Comparison of ENCODE assay signal across 14 cellular contexts in the genomic region with DNA sequence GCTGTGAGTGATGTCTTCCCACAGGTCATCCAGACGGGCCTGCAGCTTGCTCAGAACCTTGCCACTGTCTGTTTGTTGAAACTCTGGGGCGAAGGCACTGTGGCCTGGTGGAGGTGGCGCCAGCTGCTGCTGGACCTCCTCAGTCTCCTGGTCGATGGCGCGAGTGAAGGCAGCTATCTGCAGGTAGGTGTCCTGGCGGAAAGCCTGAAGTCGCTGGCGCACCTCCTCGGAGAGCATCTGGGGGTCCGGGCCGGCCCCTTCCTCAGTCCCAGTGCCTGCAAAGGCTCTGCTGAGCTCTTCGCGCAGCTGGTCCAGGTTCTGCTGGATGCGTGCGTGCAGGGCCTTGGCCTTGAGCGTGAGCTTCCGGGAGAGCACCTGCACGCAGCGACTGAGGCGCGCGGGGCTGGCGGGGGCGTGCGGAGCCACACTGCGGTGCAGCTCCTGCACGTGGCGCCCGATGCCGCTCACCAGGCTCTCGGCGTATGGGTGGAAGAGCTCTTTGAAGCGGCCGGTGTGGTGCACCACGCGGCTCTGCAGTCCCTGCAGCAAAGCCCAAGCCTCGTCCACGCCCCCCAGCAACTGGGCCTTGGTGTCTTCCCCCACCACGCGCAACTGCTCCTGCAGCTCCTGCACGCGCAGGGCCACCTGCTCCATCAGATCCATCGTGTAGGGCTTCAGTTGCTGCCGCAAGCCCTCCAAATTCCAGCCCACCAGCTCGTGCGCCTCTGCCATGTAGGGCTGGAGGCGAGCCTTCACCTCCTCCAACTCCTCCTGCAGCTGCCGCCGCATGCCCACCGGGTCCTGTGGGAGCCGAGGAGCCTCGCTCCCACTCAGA. TPM values are rescaled to one million over a fixed set of nuclear protein-coding genes. Genes with fewer than 3 reads are reported as not detected.
DNase-seq lines count a peak whose midpoint lies in the region; ATAC-seq and TF ChIP-seq lines count a peak whose summit lies in the region.
"Had no signal": no experiment of that assay in that cellular context is flagged by ENCODE, and none has a peak within 500 bp of the region (broad histone marks: within the 10 kb centered on the region; RNA-seq: fewer than 3 reads in every experiment).

No MANE protein-coding gene starts in this region.

- no peak overlapping the region for H3K4me3 Mint-ChIP-seq in activated naive CD4-positive, alpha-beta T cell treated with anti-CD3 and anti-CD28 coated beads, Interleukin-2, amount 50 U/mL, for 24 hours
- no peak overlapping the region for H3K4me3 Mint-ChIP-seq in activated naive CD4-positive, alpha-beta T cell treated with anti-CD3 and anti-CD28 coated beads, Interleukin-2, amount 10 ng/mL, durations not matched to agents 7 days and 5 days
- H3K4me3 Mint-ChIP-seq in activated T-helper 1 cell treated with anti-CD3 and anti-CD28 coated beads, Interleukin-12 subunit alpha, Interleukin-12 subunit beta, Interleukin-2, Interleukin-4 antibody, amounts not matched to agents 30 ng/mL and 10 ng/mL and 1 ng/mL, durations not matched to agents 14 hours and 24 hours and 36 hours, result peak overlapping the region; percentile 46
- H3K4me3 Mint-ChIP-seq in mesothelial cell of epicardium, result peak overlapping the region; percentile 5
- peak overlapping the region; percentile 77 for H3K4me3 Mint-ChIP-seq in type B pancreatic cell
- no peak overlapping the region for H3K4me3 Mint-ChIP-seq in activated T-helper 2 cell treated with anti-CD3 and anti-CD28 coated beads, Interferon-gamma antibody, Interleukin-2, Interleukin-4, amounts not matched to agents 10 μg/mL and 5 μg/mL and 100 μg/mL, durations not matched to agents 14 hours and 24 hours and 36 hours (ENCODE audit: low read depth)
- H3K4me3 Mint-ChIP-seq: HFFc6 had no signal

- CTCF ChIA-PET in activated naive CD4-positive, alpha-beta T cell treated with anti-CD3 and anti-CD28 coated beads, Interleukin-2, amount 10 ng/mL, durations not matched to agents 7 days and 5 days (lab: Charles Lee), result interaction anchor here (0.9 to 6.3 kb wide), 28 partner anchors 10 to 439 kb away, joined by 3 to 139 read pairs (median 6); a partner anchor contains a TSS

- peaks cover 38% of the 10 kb centered on the region for H3K4me1 Mint-ChIP-seq in activated naive CD4-positive, alpha-beta T cell treated with anti-CD3 and anti-CD28 coated beads, Interleukin-2, amount 50 U/mL, for 24 hours
- H3K4me1 Mint-ChIP-seq in activated naive CD4-positive, alpha-beta T cell treated with anti-CD3 and anti-CD28 coated beads, Interleukin-2, amount 10 ng/mL, durations not matched to agents 7 days and 5 days, result peaks cover 35% of the 10 kb centered on the region
- H3K4me1 Mint-ChIP-seq in activated T-helper 1 cell treated with anti-CD3 and anti-CD28 coated beads, Interleukin-12 subunit alpha, Interleukin-12 subunit beta, Interleukin-2, Interleukin-4 antibody, amounts not matched to agents 30 ng/mL and 10 ng/mL and 1 ng/mL, durations not matched to agents 14 hours and 24 hours and 36 hours (ENCODE audit: low read depth), result peaks cover 38% of the 10 kb centered on the region
- H3K4me1 Mint-ChIP-seq in mesothelial cell of epicardium (peaks cover 18% of the 10 kb centered on the region), type B pancreatic cell (ENCODE audit: unreplicated experiment) (peaks cover 21% of the 10 kb centered on the region)
- H3K4me1 Mint-ChIP-seq in activated T-helper 2 cell treated with anti-CD3 and anti-CD28 coated beads, Interferon-gamma antibody, Interleukin-2, Interleukin-4, amounts not matched to agents 10 μg/mL and 5 μg/mL and 100 μg/mL, durations not matched to agents 14 hours and 24 hours and 36 hours (ENCODE audit: low read depth), result peaks cover 30% of the 10 kb centered on the region

- H3K9me3 Mint-ChIP-seq in activated naive CD4-positive, alpha-beta T cell treated with anti-CD3 and anti-CD28 coated beads, Interleukin-2, amount 50 U/mL, for 24 hours, result no peaks in the 10 kb centered on the region
- no peaks in the 10 kb centered on the region for H3K9me3 Mint-ChIP-seq in activated naive CD4-positive, alpha-beta T cell treated with anti-CD3 and anti-CD28 coated beads, Interleukin-2, amount 10 ng/mL, durations not matched to agents 7 days and 5 days
- no peaks in the 10 kb centered on the region for H3K9me3 Mint-ChIP-seq in activated T-helper 1 cell treated with anti-CD3 and anti-CD28 coated beads, Interleukin-12 subunit alpha, Interleukin-12 subunit beta, Interleukin-2, Interleukin-4 antibody, amounts not matched to agents 30 ng/mL and 10 ng/mL and 1 ng/mL, durations not matched to agents 14 hours and 24 hours and 36 hours
- H3K9me3 Mint-ChIP-seq in mesothelial cell of epicardium (no peaks in the 10 kb centered on the region), type B pancreatic cell (no peaks in the 10 kb centered on the region)
- no peaks in the 10 kb centered on the region for H3K9me3 Mint-ChIP-seq in activated T-helper 2 cell treated with anti-CD3 and anti-CD28 coated beads, Interferon-gamma antibody, Interleukin-2, Interleukin-4, amounts not matched to agents 10 μg/mL and 5 μg/mL and 100 μg/mL, durations not matched to agents 14 hours and 24 hours and 36 hours
- H3K9me3 Mint-ChIP-seq: HFFc6 had no signal

- peaks cover 12% of the 10 kb centered on the region for H3K36me3 Mint-ChIP-seq in activated naive CD4-positive, alpha-beta T cell treated with anti-CD3 and anti-CD28 coated beads, Interleukin-2, amount 50 U/mL, for 24 hours
- H3K36me3 Mint-ChIP-seq in activated naive CD4-positive, alpha-beta T cell treated with anti-CD3 and anti-CD28 coated beads, Interleukin-2, amount 10 ng/mL, durations not matched to agents 7 days and 5 days, result peaks cover 18% of the 10 kb centered on the region
- H3K36me3 Mint-ChIP-seq in activated T-helper 1 cell treated with anti-CD3 and anti-CD28 coated beads, Interleukin-12 subunit alpha, Interleukin-12 subunit beta, Interleukin-2, Interleukin-4 antibody, amounts not matched to agents 30 ng/mL and 10 ng/mL and 1 ng/mL, durations not matched to agents 14 hours and 24 hours and 36 hours (ENCODE audit: low read depth), result peaks cover 18% of the 10 kb centered on the region
- H3K36me3 Mint-ChIP-seq in mesothelial cell of epicardium (peaks cover 4% of the 10 kb centered on the region), type B pancreatic cell (peaks cover 9% of the 10 kb centered on the region)
- H3K36me3 Mint-ChIP-seq in activated T-helper 2 cell treated with anti-CD3 and anti-CD28 coated beads, Interferon-gamma antibody, Interleukin-2, Interleukin-4, amounts not matched to agents 10 μg/mL and 5 μg/mL and 100 μg/mL, durations not matched to agents 14 hours and 24 hours and 36 hours (ENCODE audit: low read depth), result peaks cover 19% of the 10 kb centered on the region

- no peak for ATAC-seq in HG03442 (IDR thresholded peaks at IDR 0.05; ENCODE audit: unreplicated experiment)

- intact Hi-C loops in activated T-helper 1 cell treated with anti-CD3 and anti-CD28 coated beads, Interleukin-12 subunit alpha, Interleukin-12 subunit beta, Interleukin-2, Interleukin-4 antibody, amounts not matched to agents 30 ng/mL and 10 ng/mL and 1 ng/mL, durations not matched to agents 14 hours and 24 hours and 36 hours (cut with micrococcal nuclease), result loop anchor here (1.0 kb wide), 4 partner anchors 46 to 436 kb away; no protein-coding TSS in a partner anchor
- intact Hi-C loops in activated T-helper 2 cell treated with anti-CD3 and anti-CD28 coated beads, Interferon-gamma antibody, Interleukin-2, Interleukin-4, amounts not matched to agents 10 μg/mL and 5 μg/mL and 100 μg/mL, durations not matched to agents 14 hours and 24 hours and 36 hours (cut with micrococcal nuclease), result loop anchor here (1.0 to 2.0 kb wide), 2 partner anchors 46 to 316 kb away; a partner anchor contains a TSS

- no peak for TF ChIP-seq CTCF in mesothelial cell of epicardium (IDR thresholded peaks at IDR 0.05; ENCODE audit: unreplicated experiment)
- no peak for TF ChIP-seq CTCF in type B pancreatic cell (conservative IDR thresholded peaks at IDR 0.05)

- peak overlapping the region; percentile 8 for H3K27ac Mint-ChIP-seq in activated naive CD4-positive, alpha-beta T cell treated with anti-CD3 and anti-CD28 coated beads, Interleukin-2, amount 50 U/mL, for 24 hours
- H3K27ac Mint-ChIP-seq in activated naive CD4-positive, alpha-beta T cell treated with anti-CD3 and anti-CD28 coated beads, Interleukin-2, amount 10 ng/mL, durations not matched to agents 7 days and 5 days, result no peak overlapping the region
- no peak overlapping the region for H3K27ac Mint-ChIP-seq in activated T-helper 1 cell treated with anti-CD3 and anti-CD28 coated beads, Interleukin-12 subunit alpha, Interleukin-12 subunit beta, Interleukin-2, Interleukin-4 antibody, amounts not matched to agents 30 ng/mL and 10 ng/mL and 1 ng/mL, durations not matched to agents 14 hours and 24 hours and 36 hours
- H3K27ac Mint-ChIP-seq in mesothelial cell of epicardium, result no peak overlapping the region
- H3K27ac Mint-ChIP-seq in type B pancreatic cell, result no peak overlapping the region
- H3K27ac Mint-ChIP-seq in activated T-helper 2 cell treated with anti-CD3 and anti-CD28 coated beads, Interferon-gamma antibody, Interleukin-2, Interleukin-4, amounts not matched to agents 10 μg/mL and 5 μg/mL and 100 μg/mL, durations not matched to agents 14 hours and 24 hours and 36 hours, result no peak overlapping the region
- H3K27ac Mint-ChIP-seq: HFFc6 had no signal

- H3K27me3 Mint-ChIP-seq in activated naive CD4-positive, alpha-beta T cell treated with anti-CD3 and anti-CD28 coated beads, Interleukin-2, amount 50 U/mL, for 24 hours, result no peaks in the 10 kb centered on the region
- H3K27me3 Mint-ChIP-seq in activated naive CD4-positive, alpha-beta T cell treated with anti-CD3 and anti-CD28 coated beads, Interleukin-2, amount 10 ng/mL, durations not matched to agents 7 days and 5 days, result peaks cover 44% of the 10 kb centered on the region
- no peaks in the 10 kb centered on the region for H3K27me3 Mint-ChIP-seq in activated T-helper 1 cell treated with anti-CD3 and anti-CD28 coated beads, Interleukin-12 subunit alpha, Interleukin-12 subunit beta, Interleukin-2, Interleukin-4 antibody, amounts not matched to agents 30 ng/mL and 10 ng/mL and 1 ng/mL, durations not matched to agents 14 hours and 24 hours and 36 hours (ENCODE audit: insufficient read depth)
- H3K27me3 Mint-ChIP-seq in mesothelial cell of epicardium (ENCODE audit: low read depth) (peaks cover 6% of the 10 kb centered on the region), type B pancreatic cell (peaks cover 3% of the 10 kb centered on the region)
- H3K27me3 Mint-ChIP-seq in activated T-helper 2 cell treated with anti-CD3 and anti-CD28 coated beads, Interferon-gamma antibody, Interleukin-2, Interleukin-4, amounts not matched to agents 10 μg/mL and 5 μg/mL and 100 μg/mL, durations not matched to agents 14 hours and 24 hours and 36 hours (ENCODE audit: low read depth), result no peaks in the 10 kb centered on the region

- DNase-seq in activated naive CD4-positive, alpha-beta T cell treated with anti-CD3 and anti-CD28 coated beads, Interleukin-2, amount 10 ng/mL, durations not matched to agents 7 days and 5 days, result no peak
- DNase-seq in activated T-helper 1 cell treated with anti-CD3 and anti-CD28 coated beads, Interleukin-12 subunit alpha, Interleukin-12 subunit beta, Interleukin-2, Interleukin-4 antibody, amounts not matched to agents 30 ng/mL and 10 ng/mL and 1 ng/mL, durations not matched to agents 14 hours and 24 hours and 36 hours (ENCODE audit: low spot score), result no peak
- DNase-seq in mesothelial cell of epicardium (ENCODE audit: low spot score in 2 of 2, unreplicated experiment in 2 of 2), result no peak
- no peak for DNase-seq in type B pancreatic cell (ENCODE audit: extremely low spot score, unreplicated experiment)
- DNase-seq in activated T-helper 2 cell treated with anti-CD3 and anti-CD28 coated beads, Interferon-gamma antibody, Interleukin-2, Interleukin-4, amounts not matched to agents 10 μg/mL and 5 μg/mL and 100 μg/mL, durations not matched to agents 14 hours and 24 hours and 36 hours (ENCODE audit: low spot score), result no peak
- no peak for DNase-seq in LoVo (ENCODE audit: low spot score)
- DNase-seq: DMS 273 treated with DMSO at 0.1 percent for 48 hours, GOT3, NCI-H2227 treated with DMSO at 0.1 percent for 48 hours had no signal

RNA-seq across cellular contexts. Expression of a gene that starts 1.3 kb away (rescaled TPM):
- not detected in 2 replicates for total RNA-seq in activated T-helper 1 cell treated with anti-CD3 and anti-CD28 coated beads, Interleukin-12 subunit alpha, Interleukin-12 subunit beta, Interleukin-2, Interleukin-4 antibody, amounts not matched to agents 30 ng/mL and 10 ng/mL and 1 ng/mL, durations not matched to agents 14 hours and 24 hours and 36 hours
- not detected in 3 replicates for total RNA-seq in mesothelial cell of epicardium
- total RNA-seq in type B pancreatic cell (ENCODE audit: low replicate concordance), result 0.95 TPM in 1 of 2 replicates, not detected in the other
- not detected in 2 replicates for total RNA-seq in activated T-helper 2 cell treated with anti-CD3 and anti-CD28 coated beads, Interferon-gamma antibody, Interleukin-2, Interleukin-4, amounts not matched to agents 10 μg/mL and 5 μg/mL and 100 μg/mL, durations not matched to agents 14 hours and 24 hours and 36 hours
- total RNA-seq: HFFc6, LHCN-M2, PC-9 had no signal

RNA-seq across cellular contexts. Expression of a gene that starts 2.6 kb away (rescaled TPM):
- total RNA-seq in activated T-helper 1 cell treated with anti-CD3 and anti-CD28 coated beads, Interleukin-12 subunit alpha, Interleukin-12 subunit beta, Interleukin-2, Interleukin-4 antibody, amounts not matched to agents 30 ng/mL and 10 ng/mL and 1 ng/mL, durations not matched to agents 14 hours and 24 hours and 36 hours, result 104 TPM in 2 replicates
- 39.1 to 41.5 TPM (median 40.9 TPM) in 3 replicates for total RNA-seq in mesothelial cell of epicardium
- total RNA-seq in type B pancreatic cell (ENCODE audit: low replicate concordance), result 41.2 and 57.0 TPM in 2 replicates
- total RNA-seq in activated T-helper 2 cell treated with anti-CD3 and anti-CD28 coated beads, Interferon-gamma antibody, Interleukin-2, Interleukin-4, amounts not matched to agents 10 μg/mL and 5 μg/mL and 100 μg/mL, durations not matched to agents 14 hours and 24 hours and 36 hours, result 84.1 and 84.7 TPM in 2 replicates

RNA-seq across cellular contexts. Expression of a gene that starts 17.6 kb away (rescaled TPM):
- 30.0 and 33.4 TPM in 2 replicates for total RNA-seq in activated T-helper 1 cell treated with anti-CD3 and anti-CD28 coated beads, Interleukin-12 subunit alpha, Interleukin-12 subunit beta, Interleukin-2, Interleukin-4 antibody, amounts not matched to agents 30 ng/mL and 10 ng/mL and 1 ng/mL, durations not matched to agents 14 hours and 24 hours and 36 hours
- 21.2 to 22.2 TPM (median 21.4 TPM) in 3 replicates for total RNA-seq in mesothelial cell of epicardium
- 20.3 and 23.8 TPM in 2 replicates for total RNA-seq in type B pancreatic cell (ENCODE audit: low replicate concordance)
- total RNA-seq in activated T-helper 2 cell treated with anti-CD3 and anti-CD28 coated beads, Interferon-gamma antibody, Interleukin-2, Interleukin-4, amounts not matched to agents 10 μg/mL and 5 μg/mL and 100 μg/mL, durations not matched to agents 14 hours and 24 hours and 36 hours, result 30.4 and 34.3 TPM in 2 replicates

RNA-seq across cellular contexts. Expression of a gene that starts 32.7 kb away (rescaled TPM):
- not detected in 2 replicates for total RNA-seq in activated T-helper 1 cell treated with anti-CD3 and anti-CD28 coated beads, Interleukin-12 subunit alpha, Interleukin-12 subunit beta, Interleukin-2, Interleukin-4 antibody, amounts not matched to agents 30 ng/mL and 10 ng/mL and 1 ng/mL, durations not matched to agents 14 hours and 24 hours and 36 hours
- total RNA-seq in mesothelial cell of epicardium (not detected in 3 replicates), type B pancreatic cell (ENCODE audit: low replicate concordance) (21.7 and 88.5 TPM in 2 replicates)
- total RNA-seq in activated T-helper 2 cell treated with anti-CD3 and anti-CD28 coated beads, Interferon-gamma antibody, Interleukin-2, Interleukin-4, amounts not matched to agents 10 μg/mL and 5 μg/mL and 100 μg/mL, durations not matched to agents 14 hours and 24 hours and 36 hours, result not detected in 2 replicates
- total RNA-seq: HFFc6, LHCN-M2, PC-9 had no signal

RNA-seq across cellular contexts. Expression of a gene that starts 39.3 kb away (rescaled TPM):
- total RNA-seq in activated T-helper 1 cell treated with anti-CD3 and anti-CD28 coated beads, Interleukin-12 subunit alpha, Interleukin-12 subunit beta, Interleukin-2, Interleukin-4 antibody, amounts not matched to agents 30 ng/mL and 10 ng/mL and 1 ng/mL, durations not matched to agents 14 hours and 24 hours and 36 hours, result not detected in 2 replicates
- not detected in 3 replicates for total RNA-seq in mesothelial cell of epicardium
- total RNA-seq in type B pancreatic cell (ENCODE audit: low replicate concordance), result 21.6 and 54.4 TPM in 2 replicates
- total RNA-seq in activated T-helper 2 cell treated with anti-CD3 and anti-CD28 coated beads, Interferon-gamma antibody, Interleukin-2, Interleukin-4, amounts not matched to agents 10 μg/mL and 5 μg/mL and 100 μg/mL, durations not matched to agents 14 hours and 24 hours and 36 hours, result not detected in 2 replicates
- total RNA-seq: HFFc6, LHCN-M2, PC-9 had no signal

Comparison
In these comparisons a context has a peak if more than half of its experiments do, and no peak if none do; other contexts are left out.
1. H3K4me3 Mint-ChIP-seq: peak in activated T-helper 1 cell treated with anti-CD3 and anti-CD28 coated beads, Interleukin-12 subunit alpha, Interleukin-12 subunit beta, Interleukin-2, Interleukin-4 antibody, amounts not matched to agents 30 ng/mL and 10 ng/mL and 1 ng/mL, durations not matched to agents 14 hours and 24 hours and 36 hours (single experiment), mesothelial cell of epicardium (single experiment) and type B pancreatic cell (single experiment); none in activated naive CD4-positive, alpha-beta T cell treated with anti-CD3 and anti-CD28 coated beads, Interleukin-2, amount 50 U/mL, for 24 hours (single experiment), activated naive CD4-positive, alpha-beta T cell treated with anti-CD3 and anti-CD28 coated beads, Interleukin-2, amount 10 ng/mL, durations not matched to agents 7 days and 5 days (single experiment) and activated T-helper 2 cell treated with anti-CD3 and anti-CD28 coated beads, Interferon-gamma antibody, Interleukin-2, Interleukin-4, amounts not matched to agents 10 μg/mL and 5 μg/mL and 100 μg/mL, durations not matched to agents 14 hours and 24 hours and 36 hours (single experiment).